Comparison of ENCODE assay signal across 8 cellular contexts in genomic region chr10:124641282-124642075, GRCh38.
DNase-seq lines count a peak whose midpoint lies in the region; ATAC-seq, FAIRE-seq and TF ChIP-seq lines count a peak whose summit lies in the region.

No MANE protein-coding gene starts in this region.

- no peak for TF ChIP-seq POLR2A in NB4 (IDR thresholded peaks at IDR 0.05; ENCODE audit: extremely low read depth, insufficient read length)

- H3K27me3 ChIP-seq in BLaER1 treated with 17β-estradiol and CSF1 and Interleukin-3, amounts not matched to agents 10 nM and 100 nM: no peaks in the 10 kb centered on the region
- H3K27me3 ChIP-seq in right atrium auricular region: no peaks in the 10 kb centered on the region

- peaks cover 97 to 100% (median 100%) of the 10 kb centered on the region in 10 experiments for H3K4me1 ChIP-seq in BLaER1 treated with 17β-estradiol and CSF1 and Interleukin-3, amounts not matched to agents 10 nM and 100 nM
- peaks cover 2 to 94% of the 10 kb centered on the region in 2 donors for H3K4me1 ChIP-seq in right atrium auricular region

- no peak for FAIRE-seq in frontal cortex (lab: Jason Lieb, UNC)

- H3K27ac Mint-ChIP-seq in activated naive CD4-positive, alpha-beta T cell treated with anti-CD3 and anti-CD28 coated beads, Interleukin-2, amount 50 U/mL, for 24 hours: peak overlapping the region; percentile 57
- peak overlapping the region; percentile 42 to 47 for H3K27ac Mint-ChIP-seq in stimulated activated naive CD8-positive, alpha-beta T cell treated with anti-CD3 and anti-CD28 coated beads, Interleukin-15, amount 100 ng/mL, for 72 hours

- no peaks in the 10 kb centered on the region for H3K9me3 Mint-ChIP-seq in activated naive CD4-positive, alpha-beta T cell treated with anti-CD3 and anti-CD28 coated beads, Interleukin-2, amount 50 U/mL, for 24 hours
- H3K9me3 Mint-ChIP-seq in stimulated activated naive CD8-positive, alpha-beta T cell treated with anti-CD3 and anti-CD28 coated beads, Interleukin-15, amount 100 ng/mL, for 72 hours: no peaks in the 10 kb centered on the region

- no peak for TF ChIP-seq CTCF in NB4 (IDR thresholded peaks at IDR 0.05; ENCODE audit: low read depth, low read length)
- TF ChIP-seq CTCF in right atrium auricular region (IDR thresholded peaks at IDR 0.05): no peak

- peak overlapping the region; percentile 55 to 80 (median 77); a peak in 21 of 22 replicates for H3K9ac ChIP-seq in BLaER1 treated with 17β-estradiol and CSF1 and Interleukin-3, amounts not matched to agents 10 nM and 100 nM

- H3K4me3 ChIP-seq in BLaER1 treated with 17β-estradiol and CSF1 and Interleukin-3, amounts not matched to agents 10 nM and 100 nM: peak overlapping the region in 7 of 10 experiments; percentile 5 to 43 (median 34); a peak in 11 of 20 replicates
- H3K4me3 ChIP-seq in NB4 (ENCODE audit: low read depth, low read length) (peak overlapping the region; percentile 38), right atrium auricular region (no peak overlapping the region)

- H3K4me1 Mint-ChIP-seq in activated naive CD4-positive, alpha-beta T cell treated with anti-CD3 and anti-CD28 coated beads, Interleukin-2, amount 50 U/mL, for 24 hours: peaks cover 85% of the 10 kb centered on the region
- H3K4me1 Mint-ChIP-seq in stimulated activated naive CD8-positive, alpha-beta T cell treated with anti-CD3 and anti-CD28 coated beads, Interleukin-15, amount 100 ng/mL, for 72 hours: peaks cover 72% of the 10 kb centered on the region

- peak; percentile 62 for ATAC-seq in GM21381 (IDR thresholded peaks at IDR 0.05; ENCODE audit: unreplicated experiment)
- peak; percentile 73 for ATAC-seq in stimulated activated naive CD8-positive, alpha-beta T cell treated with anti-CD3 and anti-CD28 coated beads, Interleukin-15, amount 100 ng/mL, for 72 hours

- H3K36me3 Mint-ChIP-seq in activated naive CD4-positive, alpha-beta T cell treated with anti-CD3 and anti-CD28 coated beads, Interleukin-2, amount 50 U/mL, for 24 hours: no peaks in the 10 kb centered on the region

- peak overlapping the region; percentile 63 for H3K4me3 Mint-ChIP-seq in activated naive CD4-positive, alpha-beta T cell treated with anti-CD3 and anti-CD28 coated beads, Interleukin-2, amount 50 U/mL, for 24 hours
- peak overlapping the region; percentile 7 to 14 for H3K4me3 Mint-ChIP-seq in stimulated activated naive CD8-positive, alpha-beta T cell treated with anti-CD3 and anti-CD28 coated beads, Interleukin-15, amount 100 ng/mL, for 72 hours

- H3K4me2 ChIP-seq in BLaER1 treated with 17β-estradiol and CSF1 and Interleukin-3, amounts not matched to agents 10 nM and 100 nM: peak overlapping the region; percentile 93 to 100 (median 96)

- peak overlapping the region; percentile 63 to 92 (median 87) for H3K27ac ChIP-seq in BLaER1 treated with 17β-estradiol and CSF1 and Interleukin-3, amounts not matched to agents 10 nM and 100 nM
- peak overlapping the region; percentile 78 to 80 for H3K27ac ChIP-seq in right atrium auricular region

- H3K36me3 ChIP-seq in BLaER1 treated with 17β-estradiol and CSF1 and Interleukin-3, amounts not matched to agents 10 nM and 100 nM: peaks cover 0 to 17% (median 0%) of the 10 kb centered on the region in 11 experiments; a peak in 2 of 22 replicates
- no peaks in the 10 kb centered on the region for H3K36me3 ChIP-seq in right atrium auricular region

- peaks cover 0 to 94% (median 19%) of the 10 kb centered on the region in 11 experiments; a peak in 16 of 22 replicates for H4K20me1 ChIP-seq in BLaER1 treated with 17β-estradiol and CSF1 and Interleukin-3, amounts not matched to agents 10 nM and 100 nM

- no peaks in the 10 kb centered on the region for H3K27me3 Mint-ChIP-seq in activated naive CD4-positive, alpha-beta T cell treated with anti-CD3 and anti-CD28 coated beads, Interleukin-2, amount 50 U/mL, for 24 hours
- no peaks in the 10 kb centered on the region for H3K27me3 Mint-ChIP-seq in stimulated activated naive CD8-positive, alpha-beta T cell treated with anti-CD3 and anti-CD28 coated beads, Interleukin-15, amount 100 ng/mL, for 72 hours

- peak; percentile 98 for DNase-seq in NB4 (ENCODE audit: low read depth)
- DNase-seq in right atrium auricular region (ENCODE audit: low spot score): peak; percentile 73
- DNase-seq in stimulated activated naive CD8-positive, alpha-beta T cell treated with anti-CD3 and anti-CD28 coated beads, Interleukin-15, amount 100 ng/mL, for 72 hours: no peak
- DNase-seq in cerebellar nuclear complex (lab: John Stamatoyannopoulos, UW): no peak
- no peak for DNase-seq in frontal cortex (ENCODE audit: low spot score in 2 of 2)

- H3K9me3 ChIP-seq in BLaER1 treated with 17β-estradiol and CSF1 and Interleukin-3, amounts not matched to agents 10 nM and 100 nM (replicated peaks in 1 of 11): no peaks in the 10 kb centered on the region
- H3K9me3 ChIP-seq in right atrium auricular region: no peaks in the 10 kb centered on the region

Comparison
In these comparisons a context has a peak if more than half of its experiments do, and no peak if none do; other contexts are left out.
1. H3K4me3 ChIP-seq: peak in BLaER1 treated with 17β-estradiol and CSF1 and Interleukin-3, amounts not matched to agents 10 nM and 100 nM (7 of 10) and NB4 (single experiment); none in right atrium auricular region (0 of 2).
2. DNase-seq: peak in NB4 (single experiment) and right atrium auricular region (single experiment); none in stimulated activated naive CD8-positive, alpha-beta T cell treated with anti-CD3 and anti-CD28 coated beads, Interleukin-15, amount 100 ng/mL, for 72 hours (0 of 2), cerebellar nuclear complex (0 of 2) and frontal cortex (0 of 2).